1 cellular context compared by ENCODE assay signal in the genomic region with DNA sequence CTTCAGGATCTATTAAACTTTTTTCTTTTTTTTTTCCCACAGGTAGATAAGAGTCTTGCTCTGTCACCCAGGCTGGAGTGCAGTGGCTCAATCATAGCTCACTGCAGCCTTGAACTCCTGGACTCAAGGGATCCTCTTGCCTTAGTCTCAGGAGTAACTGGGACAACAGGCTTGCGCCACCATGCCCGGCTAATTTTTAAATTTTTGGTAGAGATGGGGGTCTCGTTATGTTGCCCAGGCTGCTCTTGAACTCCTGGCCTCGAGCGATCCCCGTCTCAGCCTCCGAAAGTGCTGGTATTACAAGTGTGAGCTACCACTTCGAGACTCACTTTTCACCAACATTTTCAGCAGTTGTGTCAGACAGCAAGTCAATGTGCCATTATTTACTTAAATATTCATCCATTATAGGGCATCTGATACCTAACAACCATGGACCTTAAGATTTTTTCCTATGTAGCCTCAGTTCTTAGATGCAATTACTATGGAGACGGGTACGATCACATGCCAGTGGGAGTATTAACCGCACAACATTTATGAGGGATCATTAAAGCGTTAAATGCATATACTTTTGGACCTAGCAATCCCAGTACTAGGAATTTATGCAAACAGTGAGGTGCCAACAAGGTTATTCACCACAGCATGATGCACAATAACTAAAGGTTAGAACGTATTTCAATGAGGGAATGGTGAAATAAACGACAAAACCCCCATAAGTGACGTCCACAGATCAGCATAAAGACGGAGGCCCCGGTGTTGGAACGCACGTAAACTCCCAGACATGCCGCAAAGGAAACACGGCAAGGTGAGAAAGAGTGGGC.
TF ChIP-seq lines count a peak whose summit lies in the region.

No MANE protein-coding gene starts in this region.

TF ChIP-seq in A549, 52 proteins besides CTCF, POLR2A, EP300 and RAD21 (continued from another document):
- no peak for TF ChIP-seq TP53 (CRISPR knock-in tag; IDR thresholded peaks at IDR 0.05)
- no peak for TF ChIP-seq GATA3 (IDR thresholded peaks at IDR 0.05; ENCODE audit: borderline replicate concordance)
- TF ChIP-seq, protein P1, sequence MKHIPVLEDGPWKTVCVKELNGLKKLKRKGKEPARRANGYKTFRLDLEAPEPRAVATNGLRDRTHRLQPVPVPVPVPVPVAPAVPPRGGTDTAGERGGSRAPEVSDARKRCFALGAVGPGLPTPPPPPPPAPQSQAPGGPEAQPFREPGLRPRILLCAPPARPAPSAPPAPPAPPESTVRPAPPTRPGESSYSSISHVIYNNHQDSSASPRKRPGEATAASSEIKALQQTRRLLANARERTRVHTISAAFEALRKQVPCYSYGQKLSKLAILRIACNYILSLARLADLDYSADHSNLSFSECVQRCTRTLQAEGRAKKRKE (CRISPR knock-in tag; IDR thresholded peaks at IDR 0.05; ENCODE audit: low read depth), result no peak
- TF ChIP-seq FOSB (CRISPR knock-in tag; IDR thresholded peaks at IDR 0.05), result no peak
- TF ChIP-seq ZNF302 (CRISPR knock-in tag; IDR thresholded peaks at IDR 0.05), result no peak
- TF ChIP-seq, protein P2, sequence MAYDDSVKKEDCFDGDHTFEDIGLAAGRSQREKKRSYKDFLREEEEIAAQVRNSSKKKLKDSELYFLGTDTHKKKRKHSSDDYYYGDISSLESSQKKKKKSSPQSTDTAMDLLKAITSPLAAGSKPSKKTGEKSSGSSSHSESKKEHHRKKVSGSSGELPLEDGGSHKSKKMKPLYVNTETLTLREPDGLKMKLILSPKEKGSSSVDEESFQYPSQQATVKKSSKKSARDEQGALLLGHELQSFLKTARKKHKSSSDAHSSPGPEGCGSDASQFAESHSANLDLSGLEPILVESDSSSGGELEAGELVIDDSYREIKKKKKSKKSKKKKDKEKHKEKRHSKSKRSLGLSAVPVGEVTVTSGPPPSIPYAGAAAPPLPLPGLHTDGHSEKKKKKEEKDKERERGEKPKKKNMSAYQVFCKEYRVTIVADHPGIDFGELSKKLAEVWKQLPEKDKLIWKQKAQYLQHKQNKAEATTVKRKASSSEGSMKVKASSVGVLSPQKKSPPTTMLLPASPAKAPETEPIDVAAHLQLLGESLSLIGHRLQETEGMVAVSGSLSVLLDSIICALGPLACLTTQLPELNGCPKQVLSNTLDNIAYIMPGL (CRISPR knock-in tag; IDR thresholded peaks at IDR 0.05; ENCODE audit: borderline replicate concordance), result no peak
- TF ChIP-seq, protein P3, sequence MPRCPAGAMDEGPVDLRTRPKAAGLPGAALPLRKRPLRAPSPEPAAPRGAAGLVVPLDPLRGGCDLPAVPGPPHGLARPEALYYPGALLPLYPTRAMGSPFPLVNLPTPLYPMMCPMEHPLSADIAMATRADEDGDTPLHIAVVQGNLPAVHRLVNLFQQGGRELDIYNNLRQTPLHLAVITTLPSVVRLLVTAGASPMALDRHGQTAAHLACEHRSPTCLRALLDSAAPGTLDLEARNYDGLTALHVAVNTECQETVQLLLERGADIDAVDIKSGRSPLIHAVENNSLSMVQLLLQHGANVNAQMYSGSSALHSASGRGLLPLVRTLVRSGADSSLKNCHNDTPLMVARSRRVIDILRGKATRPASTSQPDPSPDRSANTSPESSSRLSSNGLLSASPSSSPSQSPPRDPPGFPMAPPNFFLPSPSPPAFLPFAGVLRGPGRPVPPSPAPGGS (IDR thresholded peaks at IDR 0.05), result no peak
- no peak for TF ChIP-seq CBX2 (IDR thresholded peaks at IDR 0.05; ENCODE audit: borderline replicate concordance, low read depth)
- TF ChIP-seq ZC3H11A (IDR thresholded peaks at IDR 0.05), result no peak
- TF ChIP-seq POLR2AphosphoS2 (conservative IDR thresholded peaks at IDR 0.05; ENCODE audit: low read length), result no peak
- no peak for TF ChIP-seq NPAS2 (CRISPR knock-in tag; IDR thresholded peaks at IDR 0.05; ENCODE audit: borderline replicate concordance)
- TF ChIP-seq, protein P4, sequence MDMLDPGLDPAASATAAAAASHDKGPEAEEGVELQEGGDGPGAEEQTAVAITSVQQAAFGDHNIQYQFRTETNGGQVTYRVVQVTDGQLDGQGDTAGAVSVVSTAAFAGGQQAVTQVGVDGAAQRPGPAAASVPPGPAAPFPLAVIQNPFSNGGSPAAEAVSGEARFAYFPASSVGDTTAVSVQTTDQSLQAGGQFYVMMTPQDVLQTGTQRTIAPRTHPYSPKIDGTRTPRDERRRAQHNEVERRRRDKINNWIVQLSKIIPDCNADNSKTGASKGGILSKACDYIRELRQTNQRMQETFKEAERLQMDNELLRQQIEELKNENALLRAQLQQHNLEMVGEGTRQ (IDR thresholded peaks at IDR 0.05), result no peak
- no peak for TF ChIP-seq RCOR1 (IDR thresholded peaks at IDR 0.05; ENCODE audit: low read depth, low read length)
- TF ChIP-seq, protein P5, sequence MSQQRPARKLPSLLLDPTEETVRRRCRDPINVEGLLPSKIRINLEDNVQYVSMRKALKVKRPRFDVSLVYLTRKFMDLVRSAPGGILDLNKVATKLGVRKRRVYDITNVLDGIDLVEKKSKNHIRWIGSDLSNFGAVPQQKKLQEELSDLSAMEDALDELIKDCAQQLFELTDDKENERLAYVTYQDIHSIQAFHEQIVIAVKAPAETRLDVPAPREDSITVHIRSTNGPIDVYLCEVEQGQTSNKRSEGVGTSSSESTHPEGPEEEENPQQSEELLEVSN (IDR thresholded peaks at IDR 0.05; ENCODE audit: borderline replicate concordance, low read depth), result no peak
